Comparison of ENCODE assay signal across 9 cellular contexts in the genomic region with DNA sequence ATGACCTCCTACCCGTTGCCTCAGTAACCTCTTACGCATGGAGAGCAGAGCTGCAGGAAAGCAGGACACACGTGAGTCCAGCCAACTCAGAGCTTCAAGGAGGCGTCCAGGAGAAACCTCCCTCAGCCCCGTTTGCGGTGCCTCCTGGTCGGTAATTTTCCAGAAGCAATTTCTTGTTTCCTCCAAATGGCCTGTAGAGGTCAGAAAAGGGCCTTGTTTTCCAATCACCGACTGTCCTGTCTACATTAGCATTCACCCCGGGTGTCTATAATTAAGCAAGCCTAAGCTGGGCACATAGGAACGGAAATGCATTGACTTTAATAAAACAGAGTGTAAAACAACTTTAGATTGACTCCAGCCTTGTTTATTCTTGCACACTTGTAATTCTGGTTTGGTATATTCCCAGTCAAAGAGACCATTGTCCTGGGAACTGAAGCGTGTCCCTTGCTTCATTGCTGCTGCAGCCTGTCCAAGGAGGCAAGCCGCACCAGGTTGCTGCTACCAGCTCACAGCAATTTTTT.
DNase-seq lines count a peak whose midpoint lies in the region; ATAC-seq and TF ChIP-seq lines count a peak whose summit lies in the region.
"Had no signal": no experiment of that assay in that cellular context is flagged by ENCODE, and none has a peak within 500 bp of the region (broad histone marks: within the 10 kb centered on the region; RNA-seq: fewer than 3 reads in every experiment).

No MANE protein-coding gene starts in this region.

- H3K27ac Mint-ChIP-seq in CD14-positive monocyte: no peak overlapping the region
- H3K27ac Mint-ChIP-seq in stimulated activated memory B cell treated with anti-CD40 and anti-IgM and Interleukin-4, amounts not matched to agents 10 μg/mL and 1 μg/mL and 100 μg/mL, for 72 hours: no peak overlapping the region

- DNase-seq in EL (peak; percentile 52), MV-4-11 (lab: John Stamatoyannopoulos, UW) (peak; percentile 79), amygdala (lab: John Stamatoyannopoulos, UW) (peak in 48 of 56 donors; percentile 7 to 78 (median 38)), hippocampal formation (lab: John Stamatoyannopoulos, UW) (peak; percentile 59 to 87), CD14-positive monocyte (ENCODE audit: low spot score) (no peak)

- H3K27ac ChIP-seq in temporal lobe (ENCODE audit: low read depth, low read length): peak overlapping the region; percentile 82
- H3K27ac ChIP-seq: parathyroid adenoma had no signal

- no peaks in the 10 kb centered on the region for H3K27me3 Mint-ChIP-seq in CD14-positive monocyte (ENCODE audit: low read depth in 3 of 3)
- H3K27me3 Mint-ChIP-seq in stimulated activated memory B cell treated with anti-CD40 and anti-IgM and Interleukin-4, amounts not matched to agents 10 μg/mL and 1 μg/mL and 100 μg/mL, for 72 hours: no peaks in the 10 kb centered on the region

- no peak overlapping the region for H3K4me3 Mint-ChIP-seq in CD14-positive monocyte
- H3K4me3 Mint-ChIP-seq in stimulated activated memory B cell treated with anti-CD40 and anti-IgM and Interleukin-4, amounts not matched to agents 10 μg/mL and 1 μg/mL and 100 μg/mL, for 72 hours: no peak overlapping the region

- H3K9me3 Mint-ChIP-seq in CD14-positive monocyte: peaks cover 0 to 1% (median 0%) of the 10 kb centered on the region in 7 donors
- no peaks in the 10 kb centered on the region for H3K9me3 Mint-ChIP-seq in stimulated activated memory B cell treated with anti-CD40 and anti-IgM and Interleukin-4, amounts not matched to agents 10 μg/mL and 1 μg/mL and 100 μg/mL, for 72 hours

- H3K36me3 Mint-ChIP-seq in CD14-positive monocyte: no peaks in the 10 kb centered on the region
- H3K36me3 Mint-ChIP-seq in stimulated activated memory B cell treated with anti-CD40 and anti-IgM and Interleukin-4, amounts not matched to agents 10 μg/mL and 1 μg/mL and 100 μg/mL, for 72 hours: no peaks in the 10 kb centered on the region

- H3K4me1 Mint-ChIP-seq in CD14-positive monocyte: peaks cover 2% of the 10 kb centered on the region
- H3K4me1 Mint-ChIP-seq in stimulated activated memory B cell treated with anti-CD40 and anti-IgM and Interleukin-4, amounts not matched to agents 10 μg/mL and 1 μg/mL and 100 μg/mL, for 72 hours: no peaks in the 10 kb centered on the region

- ATAC-seq in stimulated activated memory B cell treated with anti-CD40 and anti-IgM and Interleukin-4, amounts not matched to agents 10 μg/mL and 1 μg/mL and 100 μg/mL, for 72 hours: no peak
- no peak for ATAC-seq in GM21717 (IDR thresholded peaks at IDR 0.05; ENCODE audit: unreplicated experiment)

- intact Hi-C loops in CD14-positive monocyte (cut with micrococcal nuclease): no loop called here

- no peak for TF ChIP-seq CTCF in CD14-positive monocyte (IDR thresholded peaks at IDR 0.05)
